ENCODE assay signal across 30 cellular contexts in the genomic region with DNA sequence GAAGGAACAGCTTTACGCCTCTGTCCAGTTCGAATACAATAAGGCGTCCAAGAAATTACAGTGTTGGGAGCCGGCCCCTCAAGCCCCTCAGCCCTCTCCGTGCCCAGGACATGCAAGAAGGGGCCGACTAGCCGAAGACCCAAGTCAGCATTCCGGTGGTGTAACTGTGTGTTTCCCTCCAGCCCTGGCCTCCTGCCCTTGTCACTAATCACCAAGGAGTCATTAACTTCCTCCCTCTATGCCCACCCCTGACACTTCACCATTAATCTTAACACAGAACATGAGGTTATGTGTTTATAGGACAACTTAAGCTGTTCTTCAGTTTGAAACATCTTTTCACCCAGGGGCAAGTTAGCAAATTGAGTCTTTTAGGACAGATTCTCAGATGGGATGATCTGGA. TPM values are rescaled to one million over a fixed set of nuclear protein-coding genes. Genes with fewer than 3 reads are reported as not detected.
"Had no signal": no experiment of that assay in that cellular context is flagged by ENCODE, and none has a peak within 500 bp of the region (broad histone marks: within the 10 kb centered on the region; RNA-seq: fewer than 3 reads in every experiment).

No MANE protein-coding gene starts in this region.

- H3K4me3 Mint-ChIP-seq: activated CD4-positive, alpha-beta T cell treated with anti-CD3 and anti-CD28 coated beads for 36 hours; activated CD8-positive, alpha-beta T cell treated with anti-CD3 and anti-CD28 coated beads for 36 hours; activated T-cell treated with anti-CD3 and anti-CD28 coated beads, Interleukin-2, amount 50 U/mL, for 72 hours; brain had no signal

- ATAC-seq: activated CD4-positive, alpha-beta T cell treated with anti-CD3 and anti-CD28 coated beads for 36 hours; activated CD8-positive, alpha-beta T cell treated with anti-CD3 and anti-CD28 coated beads for 36 hours; activated T-cell treated with anti-CD3 and anti-CD28 coated beads, Interleukin-2, amount 50 U/mL, for 72 hours; Right ventricle myocardium inferior had no signal

- H3K27ac Mint-ChIP-seq: activated CD4-positive, alpha-beta T cell treated with anti-CD3 and anti-CD28 coated beads for 36 hours; activated CD8-positive, alpha-beta T cell treated with anti-CD3 and anti-CD28 coated beads for 36 hours; activated T-cell treated with anti-CD3 and anti-CD28 coated beads, Interleukin-2, amount 50 U/mL, for 72 hours; activated T-helper 2 cell treated with anti-CD3 and anti-CD28 coated beads, Interferon-gamma antibody, Interleukin-2, Interleukin-4, amounts not matched to agents 10 μg/mL and 5 μg/mL and 100 μg/mL, durations not matched to agents 14 hours and 24 hours and 36 hours; brain; T-cell had no signal

- DNase-seq: activated CD4-positive, alpha-beta T cell treated with anti-CD3 and anti-CD28 coated beads for 36 hours; activated CD4-positive, alpha-beta T cell treated with anti-CD3 and anti-CD28 coated beads, Interleukin-2, amount 50 U/mL, for 1 hour; activated CD4-positive, CD25-positive, alpha-beta regulatory T cell; activated CD8-positive, alpha-beta memory T cell treated with anti-CD3 and anti-CD28 coated beads, Interleukin-2, amount 50 U/mL, for 4 hours; activated CD8-positive, alpha-beta T cell treated with anti-CD3 and anti-CD28 coated beads for 36 hours; activated gamma-delta T cell treated with Interleukin-2 at 50 U/mL for 16 hours; activated naive CD4-positive, alpha-beta T cell treated with anti-CD3 and anti-CD28 coated beads, Interleukin-2, amount 50 U/mL, for 16 hours; activated T-cell treated with anti-CD3 and anti-CD28 coated beads, Interleukin-2, amount 50 U/mL, for 72 hours; amygdala; NCI-H1092; NCI-H1417; NCI-H1694; NCI-H2029; NCI-H345; NCI-H510A; NCI-H526 treated with DMSO at 0.1 percent for 48 hours; NCI-H82; T-cell; T-helper 2 cell; T1000 had no signal

- H3K4me3 ChIP-seq: SK-N-MC had no signal

- H3K4me1 Mint-ChIP-seq: brain had no signal

- H3K27me3 Mint-ChIP-seq: activated CD4-positive, alpha-beta T cell treated with anti-CD3 and anti-CD28 coated beads for 36 hours; activated CD8-positive, alpha-beta T cell treated with anti-CD3 and anti-CD28 coated beads for 36 hours; brain; T-cell had no signal

- H3K9me3 Mint-ChIP-seq: activated CD8-positive, alpha-beta T cell treated with anti-CD3 and anti-CD28 coated beads for 36 hours; activated T-cell treated with anti-CD3 and anti-CD28 coated beads, Interleukin-2, amount 50 U/mL, for 72 hours; activated T-helper 2 cell treated with anti-CD3 and anti-CD28 coated beads, Interferon-gamma antibody, Interleukin-2, Interleukin-4, amounts not matched to agents 10 μg/mL and 5 μg/mL and 100 μg/mL, durations not matched to agents 14 hours and 24 hours and 36 hours; brain; T-cell had no signal

- H3K27ac ChIP-seq: KMS-11, SK-N-MC, VCaP had no signal

RNA-seq across cellular contexts. Expression of a gene that starts 16.4 kb away (rescaled TPM):
- total RNA-seq: MCF 10A, OCI-LY7, Right ventricle myocardium inferior, RPMI7951 had no signal

RNA-seq across cellular contexts. Expression of a gene that starts 31.8 kb away (rescaled TPM):
- total RNA-seq: activated CD4-positive, alpha-beta T cell treated with anti-CD3 and anti-CD28 coated beads for 36 hours; activated CD8-positive, alpha-beta T cell treated with anti-CD3 and anti-CD28 coated beads for 36 hours; activated T-cell treated with anti-CD3 and anti-CD28 coated beads, Interleukin-2, amount 50 U/mL, for 72 hours; activated T-helper 2 cell treated with anti-CD3 and anti-CD28 coated beads, Interferon-gamma antibody, Interleukin-2, Interleukin-4, amounts not matched to agents 10 μg/mL and 5 μg/mL and 100 μg/mL, durations not matched to agents 14 hours and 24 hours and 36 hours; astrocyte; MCF 10A; OCI-LY7; Right ventricle myocardium inferior; RPMI7951 had no signal

RNA-seq across cellular contexts. Expression of a gene that starts 39.7 kb away (rescaled TPM):
- total RNA-seq: activated T-helper 2 cell treated with anti-CD3 and anti-CD28 coated beads, Interferon-gamma antibody, Interleukin-2, Interleukin-4, amounts not matched to agents 10 μg/mL and 5 μg/mL and 100 μg/mL, durations not matched to agents 14 hours and 24 hours and 36 hours; OCI-LY7 had no signal
